In the genomic region with DNA sequence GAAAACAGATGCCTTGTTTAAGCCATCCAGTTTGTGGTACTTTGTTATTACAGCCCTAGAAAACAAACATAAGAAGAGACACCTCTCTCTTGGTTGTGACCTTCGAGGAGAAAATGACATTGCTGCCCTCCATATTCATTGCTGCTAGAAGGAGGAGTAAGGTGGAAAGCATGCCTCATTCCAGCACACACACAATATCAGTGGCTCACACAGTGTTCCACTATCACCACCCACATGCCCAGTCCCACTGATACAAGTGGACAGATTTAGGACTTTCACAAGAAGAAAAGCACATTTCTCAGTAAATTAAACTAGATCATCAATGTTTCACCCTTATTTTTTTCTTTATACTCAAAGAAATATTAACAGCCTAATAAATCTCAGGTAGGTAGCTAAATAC, we compare ENCODE assay signal across 22 cellular contexts.
DNase-seq lines count a peak whose midpoint lies in the region; ATAC-seq, FAIRE-seq and TF ChIP-seq lines count a peak whose summit lies in the region.
"Had no signal": no experiment of that assay in that cellular context is flagged by ENCODE, and none has a peak within 500 bp of the region (broad histone marks: within the 10 kb centered on the region; RNA-seq: fewer than 3 reads in every experiment).

No MANE protein-coding gene starts in this region.

- H3K27ac ChIP-seq in HCT116 (ENCODE audit: low read depth, low read length) (peak overlapping the region; percentile 94), HEK293 (ENCODE audit: extremely low read depth, low read depth, low read length) (no peak overlapping the region), keratinocyte (ENCODE audit: control insufficient read depth, insufficient read depth, low read length) (no peak overlapping the region), aorta (ENCODE audit: low read depth in 1 of 2, low read length in 2 of 2) (no peak overlapping the region)
- H3K27ac ChIP-seq: GM23248 had no signal

- TF ChIP-seq POLR2A in HCT116 (IDR thresholded peaks at IDR 0.05; ENCODE audit: borderline replicate concordance, extremely low read depth, insufficient read depth, insufficient read length) = no peak

- no peak for FAIRE-seq in keratinocyte (lab: Jason Lieb, UNC)
- FAIRE-seq: A204.1, D721Med, G401.6, GM12891, GM19239, HTR-8/SVneo had no signal

- dilution Hi-C loops in keratinocyte (cut with MboI; ENCODE audit: extremely low pct_ligation_motif_present, low sequenced_read_pairs) = no loop called here

- H3K4me1 Mint-ChIP-seq in activated CD4-positive, alpha-beta memory T cell treated with anti-CD3 and anti-CD28 coated beads, Interleukin-2, amount 10 ng/mL, durations not matched to agents 7 days and 5 days = no peaks in the 10 kb centered on the region
- H3K4me1 Mint-ChIP-seq: CD4-positive, CD25-positive, alpha-beta regulatory T cell; CD8-positive, alpha-beta memory T cell had no signal

- H3K27ac Mint-ChIP-seq in activated CD4-positive, alpha-beta memory T cell treated with anti-CD3 and anti-CD28 coated beads, Interleukin-2, amount 10 ng/mL, durations not matched to agents 7 days and 5 days = no peak overlapping the region
- H3K27ac Mint-ChIP-seq: CD4-positive, CD25-positive, alpha-beta regulatory T cell; CD8-positive, alpha-beta memory T cell had no signal

- H3K4me1 ChIP-seq in HCT116 (ENCODE audit: control insufficient read depth in 1 of 2, insufficient read depth in 2 of 2, low read length in 2 of 2) (peaks cover 68 to 79% of the 10 kb centered on the region in 2 experiments), HEK293 (ENCODE audit: control insufficient read depth, insufficient read depth, low read length) (no peaks in the 10 kb centered on the region; the same call in 1 of the 2 replicates), keratinocyte (ENCODE audit: control insufficient read depth, extremely low read depth, insufficient read depth, low read length) (peaks cover 25% of the 10 kb centered on the region), aorta (ENCODE audit: control insufficient read depth in 1 of 2, insufficient read depth in 2 of 2, low read length in 2 of 2) (no peaks in the 10 kb centered on the region)
- H3K4me1 ChIP-seq: BE2C had no signal

- DNase-seq in HCT116 (ENCODE audit: low read depth, low spot score) (no peak), SK-MEL-5 (ENCODE audit: low read depth, low spot score) (peak; percentile 16), keratinocyte (ENCODE audit: low read depth, low spot score) (no peak), aorta (no peak)
- no peak for DNase-seq in activated CD4-positive, alpha-beta memory T cell treated with anti-CD3 and anti-CD28 coated beads, Interleukin-2, amount 10 ng/mL, durations not matched to agents 7 days and 5 days
- no peak for DNase-seq in activated CD8-positive, alpha-beta memory T cell treated with anti-CD3 and anti-CD28 coated beads for 24 hours
- DNase-seq: ACHN; BE2C; C1 segment of cervical spinal cord; CD4-positive, CD25-positive, alpha-beta regulatory T cell; CD8-positive, alpha-beta memory T cell; COR-L47; GM23248 had no signal

- no peak for TF ChIP-seq RAD21 in HCT116 (IDR thresholded peaks at IDR 0.05; ENCODE audit: low read depth)

- TF ChIP-seq CTCF in HCT116 (IDR thresholded peaks at IDR 0.05 in 2 of 3, conservative IDR thresholded peaks at IDR 0.05 in 1 of 3; ENCODE audit: borderline replicate concordance in 1 of 3, insufficient read depth in 1 of 3, low read depth in 2 of 3, low read length in 2 of 3) = no peak
- no peak for TF ChIP-seq CTCF in HEK293 (tag by site-specific recombination; IDR thresholded peaks at IDR 0.05)
- TF ChIP-seq CTCF in keratinocyte (optimal IDR thresholded peaks at IDR 0.05 in 1 of 3, IDR thresholded peaks at IDR 0.05 in 1 of 3, conservative IDR thresholded peaks at IDR 0.05 in 1 of 3; ENCODE audit: extremely low read depth in 1 of 3, insufficient read depth in 2 of 3, low read length in 3 of 3) = no peak

- CTCF ChIA-PET in HCT116 (lab: Charles Lee) = no interaction called here
- CTCF ChIA-PET in HEK293 (lab: Yijun Ruan, JAX) = no interaction called here
- CTCF ChIA-PET in activated CD4-positive, alpha-beta memory T cell treated with anti-CD3 and anti-CD28 coated beads, Interleukin-2, amount 10 ng/mL, durations not matched to agents 7 days and 5 days (lab: Charles Lee) = no interaction called here

- H3K36me3 ChIP-seq in HCT116 (ENCODE audit: control insufficient read depth in 1 of 2, insufficient read depth in 2 of 2, low read length in 2 of 2) = no peaks in the 10 kb centered on the region
- no peaks in the 10 kb centered on the region for H3K36me3 ChIP-seq in HEK293 (ENCODE audit: control insufficient read depth in 2 of 2, insufficient read depth in 1 of 2, low read length in 2 of 2)
- H3K36me3 ChIP-seq in keratinocyte (ENCODE audit: control insufficient read depth in 2 of 2, extremely low read depth in 1 of 2, insufficient read depth in 2 of 2, low read length in 2 of 2) = no peaks in the 10 kb centered on the region
- H3K36me3 ChIP-seq in aorta (ENCODE audit: control insufficient read depth in 1 of 2, insufficient read depth in 2 of 2, low read length in 1 of 2) = no peaks in the 10 kb centered on the region
- H3K36me3 ChIP-seq: BE2C, HAP-1 had no signal

- no peak overlapping the region for H2AFZ ChIP-seq in HCT116 (ENCODE audit: low read depth, low read length, poor library complexity, severe bottlenecking)
- H2AFZ ChIP-seq in keratinocyte (ENCODE audit: control insufficient read depth, low read length) = peak overlapping the region; percentile 37
- H2AFZ ChIP-seq: GM23248 had no signal

- in situ Hi-C loops in SK-MEL-5 (cut with HindIII; ENCODE audit: low pct_unique_long_range_greater_than_20kb, low sequenced_read_pairs) = no loop called here

- ATAC-seq in HCT116 (no peak), aorta (ENCODE audit: low FRiP score) (no peak), GM21717 (IDR thresholded peaks at IDR 0.05; ENCODE audit: unreplicated experiment) (no peak)

- POLR2A ChIA-PET in HCT116 (lab: Charles Lee) = interaction anchor here (0.9 to 2.0 kb wide), 5 partner anchors 10 to 247 kb away, joined by 3 to 6 read pairs (median 4); no protein-coding TSS in a partner anchor
- POLR2A ChIA-PET in HEK293 (lab: Yijun Ruan, JAX) = no interaction called here
- POLR2A ChIA-PET in activated CD4-positive, alpha-beta memory T cell treated with anti-CD3 and anti-CD28 coated beads, Interleukin-2, amount 10 ng/mL, durations not matched to agents 7 days and 5 days (lab: Charles Lee) = no interaction called here

- no peak overlapping the region for H3K4me3 Mint-ChIP-seq in activated CD4-positive, alpha-beta memory T cell treated with anti-CD3 and anti-CD28 coated beads, Interleukin-2, amount 10 ng/mL, durations not matched to agents 7 days and 5 days
- H3K4me3 Mint-ChIP-seq: CD4-positive, CD25-positive, alpha-beta regulatory T cell; CD8-positive, alpha-beta memory T cell had no signal

- H3K36me3 Mint-ChIP-seq in activated CD4-positive, alpha-beta memory T cell treated with anti-CD3 and anti-CD28 coated beads, Interleukin-2, amount 10 ng/mL, durations not matched to agents 7 days and 5 days (ENCODE audit: low read depth) = no peaks in the 10 kb centered on the region
- H3K36me3 Mint-ChIP-seq: CD4-positive, CD25-positive, alpha-beta regulatory T cell; CD8-positive, alpha-beta memory T cell had no signal

- H3K4me2 ChIP-seq in HCT116 (ENCODE audit: low read length) = peak overlapping the region; percentile 53; the same call in 1 of the 2 replicates
- H3K4me2 ChIP-seq in keratinocyte (ENCODE audit: control insufficient read depth, extremely low read depth, insufficient read depth, low read depth, low read length) = no peak overlapping the region

- H3K9me3 Mint-ChIP-seq in activated CD4-positive, alpha-beta memory T cell treated with anti-CD3 and anti-CD28 coated beads, Interleukin-2, amount 10 ng/mL, durations not matched to agents 7 days and 5 days = no peaks in the 10 kb centered on the region
- H3K9me3 Mint-ChIP-seq: CD8-positive, alpha-beta memory T cell had no signal

- 87 to 91% methylated on average over 1 of the region's 1 CpG for WGBS in aorta, 2 donors

- no peaks in the 10 kb centered on the region for H3K9me2 ChIP-seq in HCT116 (ENCODE audit: insufficient read depth)

- H3K9ac ChIP-seq in HCT116 (ENCODE audit: low read length) = peak overlapping the region; percentile 56
- no peak overlapping the region for H3K9ac ChIP-seq in keratinocyte (ENCODE audit: control insufficient read depth, extremely low read depth, insufficient read depth, low read length)
- H3K9ac ChIP-seq: GM23248 had no signal

- BruUV-seq in HCT116 (replicated peaks; lab: Mats Ljungman, UMichigan) = no TSS peak

- H3K9me1 ChIP-seq in keratinocyte (ENCODE audit: control insufficient read depth, extremely low read depth, insufficient read depth, low read length) = no peaks in the 10 kb centered on the region

- no peaks in the 10 kb centered on the region for H4K20me1 ChIP-seq in HCT116 (ENCODE audit: insufficient read depth)
- H4K20me1 ChIP-seq in keratinocyte (ENCODE audit: control insufficient read depth, extremely low read depth, insufficient read depth, low read length) = no peaks in the 10 kb centered on the region

- RAD21 ChIA-PET in HCT116 (lab: Charles Lee; ENCODE audit: low non-redundant PET in 1 of 2, low total read pairs in 2 of 2, uncharacterized antibody in 2 of 2, unreplicated experiment in 2 of 2) = no interaction called here

- intact Hi-C loops in HCT116 (cut with micrococcal nuclease) (no loop called here), aorta (cut with DNase I) (no loop called here)

- H3K4me3 ChIP-seq in HCT116 (replicated peaks in 1 of 2; ENCODE audit: low read depth in 1 of 2, low read length in 2 of 2) = no peak overlapping the region
- H3K4me3 ChIP-seq in HEK293 (ENCODE audit: low read depth, low read length) = no peak overlapping the region
- no peak overlapping the region for H3K4me3 ChIP-seq in keratinocyte (ENCODE audit: control insufficient read depth in 2 of 3, extremely low read depth in 1 of 3, insufficient read depth in 2 of 3, low read depth in 1 of 3, low read length in 3 of 3)
- no peak overlapping the region for H3K4me3 ChIP-seq in aorta (ENCODE audit: low read length in 2 of 2)
- H3K4me3 ChIP-seq: GM23248, HAP-1 had no signal

- no peaks in the 10 kb centered on the region for H3K79me2 ChIP-seq in HCT116 (ENCODE audit: insufficient read depth, low read length)
- H3K79me2 ChIP-seq in keratinocyte (ENCODE audit: control insufficient read depth, insufficient read depth, low read length) = no peaks in the 10 kb centered on the region

- H3K27me3 ChIP-seq in HCT116 (ENCODE audit: insufficient read depth, low read length) (no peaks in the 10 kb centered on the region), keratinocyte (ENCODE audit: control insufficient read depth, extremely low read depth, insufficient read depth, low read length) (no peaks in the 10 kb centered on the region), aorta (ENCODE audit: control insufficient read depth in 1 of 2, insufficient read depth in 2 of 2, low read length in 1 of 2) (no peaks in the 10 kb centered on the region)
- H3K27me3 ChIP-seq: BE2C had no signal

- peaks cover 35% of the 10 kb centered on the region for H3K27me3 Mint-ChIP-seq in activated CD4-positive, alpha-beta memory T cell treated with anti-CD3 and anti-CD28 coated beads, Interleukin-2, amount 10 ng/mL, durations not matched to agents 7 days and 5 days

- H3K9me3 ChIP-seq in HCT116 (ENCODE audit: control insufficient read depth in 1 of 2, insufficient read depth in 1 of 2, low read depth in 1 of 2, low read length in 2 of 2) = no peaks in the 10 kb centered on the region
- H3K9me3 ChIP-seq in HEK293 (ENCODE audit: control insufficient read depth, insufficient read depth, low read depth, low read length) = no peaks in the 10 kb centered on the region
- H3K9me3 ChIP-seq in keratinocyte (ENCODE audit: control insufficient read depth, low read depth, low read length) = no peaks in the 10 kb centered on the region
- no peaks in the 10 kb centered on the region for H3K9me3 ChIP-seq in aorta (ENCODE audit: control insufficient read depth, low read length)
- H3K9me3 ChIP-seq: BE2C, HAP-1 had no signal
